Comparison of ENCODE assay signal across 16 cellular contexts in genomic region chr22:23213581-23214341, GRCh38. TPM values are rescaled to one million over a fixed set of nuclear protein-coding genes. Genes with fewer than 3 reads are reported as not detected.
DNase-seq lines count a peak whose midpoint lies in the region; ATAC-seq and TF ChIP-seq lines count a peak whose summit lies in the region.
"Had no signal": no experiment of that assay in that cellular context is flagged by ENCODE, and none has a peak within 500 bp of the region (broad histone marks: within the 10 kb centered on the region; RNA-seq: fewer than 3 reads in every experiment).

No MANE protein-coding gene starts in this region.

- no peaks in the 10 kb centered on the region for H3K27me3 ChIP-seq in OCI-LY1 (ENCODE audit: insufficient read depth, low read length)
- H3K27me3 ChIP-seq: stomach, uterus had no signal

- peak overlapping the region; percentile 59 for H3K4me2 ChIP-seq in OCI-LY1 (ENCODE audit: low read length)

- H3K4me3 Mint-ChIP-seq in activated T-cell treated with anti-CD3 and anti-CD28 coated beads, Interleukin-2, amount 50 U/mL, for 72 hours, result peak overlapping the region in 1 of 2 donors; percentile 41
- no peak overlapping the region for H3K4me3 Mint-ChIP-seq in brain

- no peak for TF ChIP-seq CTCF in OCI-LY1 (IDR thresholded peaks at IDR 0.05; ENCODE audit: low read length)
- no peak for TF ChIP-seq CTCF in brain (conservative IDR thresholded peaks at IDR 0.05)

- no peaks in the 10 kb centered on the region for H3K27me3 Mint-ChIP-seq in activated T-cell treated with anti-CD3 and anti-CD28 coated beads, Interleukin-2, amount 50 U/mL, for 72 hours (ENCODE audit: low read depth)
- H3K27me3 Mint-ChIP-seq in brain, result no peaks in the 10 kb centered on the region
- H3K27me3 Mint-ChIP-seq: progenitor cell of endocrine pancreas had no signal

- no peaks in the 10 kb centered on the region for H3K9me3 ChIP-seq in OCI-LY1 (ENCODE audit: low read length)
- H3K9me3 ChIP-seq: stomach, uterus had no signal

- peak overlapping the region; percentile 64; the same call in 1 of the 2 replicates for H3K9ac ChIP-seq in OCI-LY1 (ENCODE audit: low read length)

- H3K79me2 ChIP-seq in OCI-LY1 (ENCODE audit: insufficient read depth, low read length), result peaks cover 84% of the 10 kb centered on the region

- no peak for ATAC-seq in activated T-cell treated with anti-CD3 and anti-CD28 coated beads, Interleukin-2, amount 50 U/mL, for 72 hours (replicated peaks in 1 of 2)
- no peak for ATAC-seq in GM21825 (IDR thresholded peaks at IDR 0.05; ENCODE audit: unreplicated experiment)
- ATAC-seq: HCT116 had no signal

- no peak for DNase-seq in activated T-cell treated with anti-CD3 and anti-CD28 coated beads, Interleukin-2, amount 50 U/mL, for 72 hours
- DNase-seq in activated T-cell treated with anti-CD3 and anti-CD28 coated beads, Interleukin-2, amount 50 U/mL, for 48 hours, result no peak
- DNase-seq in pulmonary artery endothelial cell (ENCODE audit: low read depth, low spot score) (peak; percentile 73), DMS 273 (lab: John Stamatoyannopoulos, UW; ENCODE audit: unreplicated experiment) (no peak), NCI-H1092 (lab: John Stamatoyannopoulos, UW) (no peak)
- DNase-seq: activated effector memory CD4-positive, alpha-beta T cell treated with Interleukin-2 at 50 U/mL for 16 hours; NCI-H748 treated with DMSO at 0.1 percent for 48 hours; stimulated activated CD4-positive, alpha-beta T cell treated with anti-CD3 and anti-CD28 coated beads, Interleukin-12 subunit alpha, Interleukin-12 subunit beta, amount 100 ng/mL, for 4 hours; stomach; T-helper 2 cell; uterus had no signal

- H3K36me3 ChIP-seq in OCI-LY1 (ENCODE audit: insufficient read depth, low read length), result peaks cover 14% of the 10 kb centered on the region; the same call in 1 of the 2 replicates
- H3K36me3 ChIP-seq: uterus had no signal

- H3K27ac ChIP-seq in OCI-LY1 (ENCODE audit: low read depth, low read length, poor library complexity, severe bottlenecking), result peak overlapping the region; percentile 98

- peak overlapping the region; percentile 33 for H3K4me3 ChIP-seq in OCI-LY1 (ENCODE audit: low read depth, low read length, poor library complexity, severe bottlenecking)
- H3K4me3 ChIP-seq: stomach, uterus had no signal

- H2AFZ ChIP-seq in OCI-LY1 (ENCODE audit: low read length), result no peak overlapping the region

- H3K9me3 Mint-ChIP-seq in activated T-cell treated with anti-CD3 and anti-CD28 coated beads, Interleukin-2, amount 50 U/mL, for 72 hours, result no peaks in the 10 kb centered on the region
- peaks cover 0 to 2% (median 0%) of the 10 kb centered on the region in 5 experiments for H3K9me3 Mint-ChIP-seq in brain

- peaks cover 100% of the 10 kb centered on the region for H3K4me1 ChIP-seq in OCI-LY1 (ENCODE audit: insufficient read depth, low read length, severe bottlenecking)

- peaks cover 65% of the 10 kb centered on the region for H3K4me1 Mint-ChIP-seq in activated T-cell treated with anti-CD3 and anti-CD28 coated beads, Interleukin-2, amount 50 U/mL, for 72 hours (ENCODE audit: low read depth)
- H3K4me1 Mint-ChIP-seq in brain, result peaks cover 82% of the 10 kb centered on the region

- H3F3A ChIP-seq in OCI-LY1 (ENCODE audit: insufficient read depth, low read length), result peaks cover 5% of the 10 kb centered on the region; the same call in 1 of the 2 replicates

- H3K9me2 ChIP-seq in OCI-LY1 (ENCODE audit: low read depth, low read length), result no peaks in the 10 kb centered on the region

- H3K27ac Mint-ChIP-seq in activated T-cell treated with anti-CD3 and anti-CD28 coated beads, Interleukin-2, amount 50 U/mL, for 72 hours, result peak overlapping the region; percentile 17
- H3K27ac Mint-ChIP-seq in brain, result peak overlapping the region in 4 of 5 experiments; percentile 30 to 67 (median 43)
- H3K27ac Mint-ChIP-seq: progenitor cell of endocrine pancreas had no signal

- no peaks in the 10 kb centered on the region for H3K36me3 Mint-ChIP-seq in activated T-cell treated with anti-CD3 and anti-CD28 coated beads, Interleukin-2, amount 50 U/mL, for 72 hours (ENCODE audit: insufficient read depth in 2 of 2)
- peaks cover 32% of the 10 kb centered on the region for H3K36me3 Mint-ChIP-seq in brain

- H4K20me1 ChIP-seq in OCI-LY1 (ENCODE audit: insufficient read depth, low read length), result no peaks in the 10 kb centered on the region

RNA-seq across cellular contexts. Expression of gene BCR, which starts 33.5 kb away (rescaled TPM):
- total RNA-seq in activated T-cell treated with anti-CD3 and anti-CD28 coated beads, Interleukin-2, amount 50 U/mL, for 72 hours, result 10 to 100 TPM; 40.3 to 50.0 TPM
- 52.6 TPM for polyA plus RNA-seq in brain (ENCODE audit: insufficient read depth, low read depth, low replicate concordance)
- 131 and 165 TPM in 2 replicates for total RNA-seq in pulmonary artery endothelial cell
